ENCODE assay signal across 1 cellular context in the genomic region with DNA sequence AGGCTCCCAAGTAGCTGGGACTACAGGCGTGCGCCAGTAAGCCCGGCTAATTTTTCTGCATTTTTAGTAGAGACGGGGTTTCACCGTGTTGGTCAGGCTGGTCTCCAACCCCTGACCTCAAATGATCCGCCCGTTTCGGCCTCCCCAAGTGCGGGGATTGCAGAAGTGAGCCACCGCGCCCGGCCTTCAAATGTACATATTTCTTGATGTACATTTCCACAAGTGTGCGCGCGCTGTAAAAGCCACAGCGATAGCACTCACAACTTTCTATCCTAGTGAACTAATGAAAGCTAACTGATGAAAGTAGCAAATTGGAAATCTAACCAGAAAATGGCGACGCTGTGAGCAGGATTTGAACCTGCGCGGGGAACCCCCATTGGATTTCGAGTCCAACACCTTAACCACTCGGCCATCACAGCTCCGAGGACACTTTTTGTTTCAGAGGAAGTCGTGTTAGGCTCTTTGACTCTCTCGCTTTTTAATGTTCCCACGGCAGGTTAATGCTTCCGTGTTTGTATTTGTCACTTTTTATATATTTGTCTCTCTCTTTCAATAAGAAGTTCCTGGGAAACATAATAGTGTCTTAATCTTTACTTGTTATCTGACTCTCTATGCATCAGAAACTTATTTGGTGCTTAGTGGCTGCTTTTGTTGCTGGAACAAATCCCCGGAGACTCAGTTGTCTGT.
TF ChIP-seq lines count a peak whose summit lies in the region.

No MANE protein-coding gene starts in this region.

TF ChIP-seq in SK-N-SH treated with all-trans-retinoic acid at 6 μM for 48 hours, 23 proteins besides CTCF, POLR2A, EP300 and RAD21 (continued from another document):
- TF ChIP-seq SNAI2 (CRISPR knock-in tag; IDR thresholded peaks at IDR 0.05) (no peak), OSR1 (CRISPR knock-in tag; IDR thresholded peaks at IDR 0.05) (no peak), ISL1 (CRISPR knock-in tag; IDR thresholded peaks at IDR 0.05) (no peak), ZFP3 (CRISPR knock-in tag; IDR thresholded peaks at IDR 0.05) (no peak), ESRRG (CRISPR knock-in tag; IDR thresholded peaks at IDR 0.05) (no peak), ZC3H10 (CRISPR knock-in tag; IDR thresholded peaks at IDR 0.05) (no peak), GLIS3 (CRISPR knock-in tag; IDR thresholded peaks at IDR 0.05) (no peak), RARB (CRISPR knock-in tag; IDR thresholded peaks at IDR 0.05) (no peak), ARNTL (CRISPR knock-in tag; IDR thresholded peaks at IDR 0.05; ENCODE audit: borderline replicate concordance, low read depth) (no peak)
- TF ChIP-seq, protein P1, sequence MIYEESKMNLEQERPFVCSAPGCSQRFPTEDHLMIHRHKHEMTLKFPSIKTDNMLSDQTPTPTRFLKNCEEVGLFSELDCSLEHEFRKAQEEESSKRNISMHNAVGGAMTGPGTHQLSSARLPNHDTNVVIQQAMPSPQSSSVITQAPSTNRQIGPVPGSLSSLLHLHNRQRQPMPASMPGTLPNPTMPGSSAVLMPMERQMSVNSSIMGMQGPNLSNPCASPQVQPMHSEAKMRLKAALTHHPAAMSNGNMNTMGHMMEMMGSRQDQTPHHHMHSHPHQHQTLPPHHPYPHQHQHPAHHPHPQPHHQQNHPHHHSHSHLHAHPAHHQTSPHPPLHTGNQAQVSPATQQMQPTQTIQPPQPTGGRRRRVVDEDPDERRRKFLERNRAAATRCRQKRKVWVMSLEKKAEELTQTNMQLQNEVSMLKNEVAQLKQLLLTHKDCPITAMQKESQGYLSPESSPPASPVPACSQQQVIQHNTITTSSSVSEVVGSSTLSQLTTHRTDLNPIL (CRISPR knock-in tag; IDR thresholded peaks at IDR 0.05; ENCODE audit: low read depth) = peak; percentile 45; the same call in 1 of the 2 replicates
